8 cellular contexts compared by ENCODE assay signal in genomic region chr12:121628037-121628436, GRCh38. TPM values are rescaled to one million over a fixed set of nuclear protein-coding genes. Genes with fewer than 3 reads are reported as not detected.
A peak's percentile ranks its signal among the peaks of the same experiment; 100 is the strongest.
DNase-seq lines count a peak whose midpoint lies in the region; ATAC-seq, FAIRE-seq and TF ChIP-seq lines count a peak whose summit lies in the region.

No MANE protein-coding gene starts in this region.

- H3K9me3 Mint-ChIP-seq in activated B cell treated with CpG ODN at 0.5 μM for 24 hours = no peaks in the 10 kb centered on the region

- no peak for ATAC-seq in activated B cell treated with CpG ODN at 0.5 μM for 24 hours (ENCODE audit: low read depth)
- no peak for ATAC-seq in GM21825 (IDR thresholded peaks at IDR 0.05; ENCODE audit: unreplicated experiment)

- peaks cover 70% of the 10 kb centered on the region for H3K4me1 Mint-ChIP-seq in activated B cell treated with CpG ODN at 0.5 μM for 24 hours

- intact Hi-C loops in activated B cell treated with CpG ODN at 0.5 μM for 24 hours (cut with micrococcal nuclease) = loop anchor here (1.0 to 5.0 kb wide), 3 partner anchors 144 to 394 kb away; partner anchors contain the start of gene BCL7A

- DNase-seq in HFF-Myc (ENCODE audit: extremely low read depth, low read depth) = no peak
- no peak for DNase-seq in activated B cell treated with CpG ODN at 0.5 μM for 24 hours
- DNase-seq in foreskin melanocyte = peak; percentile 44
- DNase-seq in stimulated activated CD4-positive, alpha-beta T cell treated with anti-CD3 and anti-CD28 coated beads, Interleukin-2, amount 100 ng/mL, for 24 hours = peak; percentile 29 to 34
- no peak for DNase-seq in urothelium cell line (ENCODE audit: low spot score)
- no peak for DNase-seq in DMS 273 treated with DMSO at 0.1 percent for 48 hours (lab: John Stamatoyannopoulos, UW)
- DNase-seq in A172 (ENCODE audit: low spot score) = no peak

- H3K4me3 ChIP-seq in HFF-Myc (replicated peaks; ENCODE audit: low read depth, low read length) = peak overlapping the region; percentile 78

- TF ChIP-seq CTCF in HFF-Myc (IDR thresholded peaks at IDR 0.05; ENCODE audit: low read depth, low read length, missing control alignments) (no peak), activated B cell treated with CpG ODN at 0.5 μM for 24 hours (IDR thresholded peaks at IDR 0.05) (no peak)

- CTCF ChIA-PET in activated B cell treated with CpG ODN at 0.5 μM for 24 hours (lab: Charles Lee) = interaction anchor here (1.0 to 8.9 kb wide), 11 partner anchors 9 to 133 kb away, joined by 3 to 168 read pairs (median 7); partner anchors contain the start of genes KDM2B and MORN3

- H3K27ac Mint-ChIP-seq in activated B cell treated with CpG ODN at 0.5 μM for 24 hours = peak overlapping the region; percentile 96

- POLR2A ChIA-PET in activated B cell treated with CpG ODN at 0.5 μM for 24 hours (lab: Charles Lee) = interaction anchor here (0.5 to 7.7 kb wide), 32 partner anchors 9 to 553 kb away, joined by 3 to 138 read pairs (median 6); partner anchors contain the start of genes KDM2B and MORN3

- peaks cover 42% of the 10 kb centered on the region for H3K36me3 Mint-ChIP-seq in activated B cell treated with CpG ODN at 0.5 μM for 24 hours (ENCODE audit: low read depth)

- H3K27me3 Mint-ChIP-seq in activated B cell treated with CpG ODN at 0.5 μM for 24 hours = no peaks in the 10 kb centered on the region

- FAIRE-seq in urothelium cell line (lab: Jason Lieb, UNC) = no peak

- H3K4me3 Mint-ChIP-seq in activated B cell treated with CpG ODN at 0.5 μM for 24 hours = peak overlapping the region; percentile 94

RNA-seq across cellular contexts. Expression of gene ORAI1, which starts 1.7 kb away (rescaled TPM):
- total RNA-seq in activated B cell treated with CpG ODN at 0.5 μM for 24 hours = 85.8 and 86.3 TPM in 2 replicates
- 10.4 and 13.2 TPM in 2 replicates for total RNA-seq in A172 (2014; rRNA removed; shearing (Covaris generic))

RNA-seq across cellular contexts. Expression of gene MORN3, which starts 41.4 kb away (rescaled TPM):
- total RNA-seq in activated B cell treated with CpG ODN at 0.5 μM for 24 hours = 0.20 and 0.42 TPM in 2 replicates
- 0.02 and 1.5 TPM in 2 replicates for total RNA-seq in A172 (2014; rRNA removed; shearing (Covaris generic))

RNA-seq across cellular contexts. Expression of gene KDM2B, which starts 47.2 kb away (rescaled TPM):
- 197 and 236 TPM in 2 replicates for total RNA-seq in activated B cell treated with CpG ODN at 0.5 μM for 24 hours
- total RNA-seq in A172 (2014; rRNA removed; shearing (Covaris generic)) = 27.7 and 37.2 TPM in 2 replicates

Comparison
In these comparisons a context has a peak if more than half of its experiments do, and no peak if none do; other contexts are left out.
1. DNase-seq: peak in foreskin melanocyte (single experiment) and stimulated activated CD4-positive, alpha-beta T cell treated with anti-CD3 and anti-CD28 coated beads, Interleukin-2, amount 100 ng/mL, for 24 hours (2 of 2); none in HFF-Myc (single experiment), activated B cell treated with CpG ODN at 0.5 μM for 24 hours (single experiment), urothelium cell line (single experiment), DMS 273 treated with DMSO at 0.1 percent for 48 hours (single experiment) and A172 (single experiment).